8 cellular contexts compared by ENCODE assay signal in genomic region chr1:151693057-151693651, GRCh38. TPM values are rescaled to one million over a fixed set of nuclear protein-coding genes. Genes with fewer than 3 reads are reported as not detected.
DNase-seq lines count a peak whose midpoint lies in the region; ATAC-seq and TF ChIP-seq lines count a peak whose summit lies in the region.

No MANE protein-coding gene starts in this region.

- H3K9me3 ChIP-seq in OCI-LY3 (ENCODE audit: insufficient read depth, low read length) (no peaks in the 10 kb centered on the region), psoas muscle (no peaks in the 10 kb centered on the region)

- no peak overlapping the region for H3K4me3 Mint-ChIP-seq in GM23338
- H3K4me3 Mint-ChIP-seq in activated CD4-positive, alpha-beta memory T cell treated with anti-CD3 and anti-CD28 coated beads for 36 hours: no peak overlapping the region

- peaks cover 2% of the 10 kb centered on the region for H3K27me3 Mint-ChIP-seq in GM23338 (ENCODE audit: insufficient read depth, low read depth, poor library complexity)
- no peaks in the 10 kb centered on the region for H3K27me3 Mint-ChIP-seq in activated CD4-positive, alpha-beta memory T cell treated with anti-CD3 and anti-CD28 coated beads for 36 hours

- peak; percentile 79 for TF ChIP-seq CTCF in AG09309 (IDR thresholded peaks at IDR 0.05; ENCODE audit: control insufficient read depth, insufficient read depth, low read depth, low read length, missing control alignments)
- TF ChIP-seq CTCF in GM23338 (conservative IDR thresholded peaks at IDR 0.05; ENCODE audit: low read depth in 2 of 2): peak; percentile 77 to 81
- TF ChIP-seq CTCF in OCI-LY3 (IDR thresholded peaks at IDR 0.05; ENCODE audit: low read depth, low read length): peak; percentile 72
- peak; percentile 94 for TF ChIP-seq CTCF in epithelial cell of proximal tubule (conservative IDR thresholded peaks at IDR 0.05; ENCODE audit: low read depth, low read length)
- peak; percentile 42 for TF ChIP-seq CTCF in psoas muscle (IDR thresholded peaks at IDR 0.05)

- H3K9me3 Mint-ChIP-seq in GM23338: no peaks in the 10 kb centered on the region
- no peaks in the 10 kb centered on the region for H3K9me3 Mint-ChIP-seq in activated CD4-positive, alpha-beta memory T cell treated with anti-CD3 and anti-CD28 coated beads for 36 hours

- no peaks in the 10 kb centered on the region for H3F3A ChIP-seq in GM23338 (replicated peaks; ENCODE audit: low read depth)

- H3K27ac ChIP-seq in GM23338 (ENCODE audit: low read depth) (no peak overlapping the region), OCI-LY3 (ENCODE audit: low read length) (no peak overlapping the region), psoas muscle (no peak overlapping the region)

- H3K9me2 ChIP-seq in GM23338 (ENCODE audit: insufficient read depth): no peaks in the 10 kb centered on the region

- no peak overlapping the region for H3K9ac ChIP-seq in OCI-LY3 (ENCODE audit: low read length)

- 79 to 90% (median 81%) methylated on average over 4 of the region's 4 CpGs for WGBS in psoas muscle, 3 donors

- intact Hi-C loops in psoas muscle (cut with DNase I): loop anchor here in 1 of 2 donors (5.0 kb wide), 2 partner anchors 39 to 144 kb away; partner anchors contain the start of gene C2CD4D
- intact Hi-C loops in activated CD4-positive, alpha-beta memory T cell treated with anti-CD3 and anti-CD28 coated beads for 36 hours (cut with micrococcal nuclease): no loop called here

- H3K27me3 ChIP-seq in GM23338 (ENCODE audit: insufficient read depth) (no peaks in the 10 kb centered on the region), OCI-LY3 (ENCODE audit: low read depth, low read length) (no peaks in the 10 kb centered on the region), psoas muscle (ENCODE audit: insufficient read depth in 3 of 3, low read length in 2 of 3) (no peaks in the 10 kb centered on the region)

- H3K36me3 ChIP-seq in GM23338 (ENCODE audit: insufficient read depth) (0 out of 2 replicates have a peak, but pooled peaks cover 7% of the 10 kb centered on the region), OCI-LY3 (replicated peaks; ENCODE audit: low read depth, low read length) (peaks cover 11% of the 10 kb centered on the region), psoas muscle (ENCODE audit: insufficient read depth in 1 of 2, low read depth in 1 of 2) (peaks cover 7 to 65% of the 10 kb centered on the region in 2 donors)

- H2AFZ ChIP-seq in GM23338: no peak overlapping the region
- no peak overlapping the region for H2AFZ ChIP-seq in OCI-LY3 (ENCODE audit: low read depth, low read length)

- no peak overlapping the region for H3K4me3 ChIP-seq in AG09309 (ENCODE audit: control insufficient read depth, low read depth, low read length)
- H3K4me3 ChIP-seq in GM23338: no peak overlapping the region
- no peak overlapping the region for H3K4me3 ChIP-seq in OCI-LY3 (ENCODE audit: low read length)
- no peak overlapping the region for H3K4me3 ChIP-seq in epithelial cell of proximal tubule (ENCODE audit: low read depth, low read length)
- H3K4me3 ChIP-seq in psoas muscle: no peak overlapping the region

- DNase-seq in AG09309 (ENCODE audit: low read depth): no peak
- peak; percentile 70 for DNase-seq in GM23338 (ENCODE audit: low spot score)
- DNase-seq in epithelial cell of proximal tubule (ENCODE audit: low read depth): no peak
- DNase-seq in psoas muscle: no peak
- DNase-seq in HPDE6-E6E7 (ENCODE audit: extremely low spot score): no peak
- no peak for DNase-seq in activated CD4-positive, alpha-beta memory T cell treated with anti-CD3 and anti-CD28 coated beads for 36 hours

- H3K4me1 Mint-ChIP-seq in GM23338: no peaks in the 10 kb centered on the region; the same call in 2 of the 3 replicates
- H3K4me1 Mint-ChIP-seq in activated CD4-positive, alpha-beta memory T cell treated with anti-CD3 and anti-CD28 coated beads for 36 hours (ENCODE audit: low read depth): no peaks in the 10 kb centered on the region

- H3K27ac Mint-ChIP-seq in GM23338: no peak overlapping the region
- no peak overlapping the region for H3K27ac Mint-ChIP-seq in activated CD4-positive, alpha-beta memory T cell treated with anti-CD3 and anti-CD28 coated beads for 36 hours

- CTCF ChIA-PET in activated CD4-positive, alpha-beta memory T cell treated with anti-CD3 and anti-CD28 coated beads for 36 hours (lab: Charles Lee): interaction anchor here (1.0 to 1.3 kb wide), 4 partner anchors 10 to 188 kb away, joined by 3 to 5 read pairs (median 4); no protein-coding TSS in a partner anchor

- H3K36me3 Mint-ChIP-seq in GM23338 (ENCODE audit: low read depth): peaks cover 28% of the 10 kb centered on the region
- H3K36me3 Mint-ChIP-seq in activated CD4-positive, alpha-beta memory T cell treated with anti-CD3 and anti-CD28 coated beads for 36 hours: peaks cover 21% of the 10 kb centered on the region

- POLR2A ChIA-PET in activated CD4-positive, alpha-beta memory T cell treated with anti-CD3 and anti-CD28 coated beads for 36 hours (lab: Charles Lee): no interaction called here

- H4K20me1 ChIP-seq in GM23338 (replicated peaks; ENCODE audit: insufficient read depth) (no peaks in the 10 kb centered on the region; the same call in 1 of the 2 replicates), OCI-LY3 (ENCODE audit: insufficient read depth, low read length) (no peaks in the 10 kb centered on the region)

- ATAC-seq in GM23338: peak; percentile 77
- ATAC-seq in psoas muscle: no peak
- ATAC-seq in HG03175 (IDR thresholded peaks at IDR 0.05; ENCODE audit: unreplicated experiment): no peak

- H3K4me1 ChIP-seq in GM23338 (ENCODE audit: insufficient read depth) (no peaks in the 10 kb centered on the region), OCI-LY3 (ENCODE audit: low read length) (no peaks in the 10 kb centered on the region), psoas muscle (no peaks in the 10 kb centered on the region)

- H3K79me2 ChIP-seq in GM23338 (replicated peaks; ENCODE audit: insufficient read depth) (no peaks in the 10 kb centered on the region), OCI-LY3 (ENCODE audit: low read length) (no peaks in the 10 kb centered on the region)

- no peak overlapping the region for H3K4me2 ChIP-seq in GM23338
- no peak overlapping the region for H3K4me2 ChIP-seq in OCI-LY3 (ENCODE audit: low read length)

TF ChIP-seq in GM23338, 12 proteins besides CTCF, POLR2A, EP300 and RAD21 (continues in another document):
- TF ChIP-seq JUNB (IDR thresholded peaks at IDR 0.05; ENCODE audit: unreplicated experiment) (no peak), CREB1 (CRISPR knock-in tag; IDR thresholded peaks at IDR 0.05; ENCODE audit: low read depth) (no peak), ZNF331 (CRISPR knock-in tag; IDR thresholded peaks at IDR 0.05; ENCODE audit: low read depth) (no peak), STAT1 (IDR thresholded peaks at IDR 0.05; ENCODE audit: unreplicated experiment) (no peak)

RNA-seq across cellular contexts. Expression of gene CELF3, which starts 23.4 kb away (rescaled TPM):
- 0.31 and 0.39 TPM in 2 replicates for total RNA-seq in GM23338 (2014; rRNA removed; shearing (Covaris generic))
- 0.16 and 0.58 TPM in 2 replicates for polyA plus RNA-seq in GM23338 (2016; fragmentation: Nextera tagmentation; extraction: Ambion mirVana)
- total RNA-seq in epithelial cell of proximal tubule: not detected in 2 replicates
- total RNA-seq in psoas muscle: not detected
- under 1 TPM in 1 of 3 donors, not detected in 2; 0.04 TPM for polyA plus RNA-seq in psoas muscle
- not detected for total RNA-seq in activated CD4-positive, alpha-beta memory T cell treated with anti-CD3 and anti-CD28 coated beads for 36 hours

RNA-seq across cellular contexts. Expression of gene RIIAD1, which starts 28.2 kb away (rescaled TPM):
- total RNA-seq in GM23338 (2014; rRNA removed; shearing (Covaris generic)): not detected in 2 replicates
- polyA plus RNA-seq in GM23338 (2016; fragmentation: Nextera tagmentation; extraction: Ambion mirVana) (not detected in 2 replicates), psoas muscle (1 to 10 TPM in 2 of 3 donors, under 1 TPM in 1; 0.34 to 2.6 (median 2.4) TPM)
- total RNA-seq in epithelial cell of proximal tubule (not detected in 2 replicates), psoas muscle (1 to 10 TPM in 2 of 4 donors, not detected in 2; 3.8 to 5.2 TPM)
- not detected for total RNA-seq in activated CD4-positive, alpha-beta memory T cell treated with anti-CD3 and anti-CD28 coated beads for 36 hours

Comparison
In these comparisons a context has a peak if more than half of its experiments do, and no peak if none do; other contexts are left out.
1. CTCF ChIP-seq: peak in every context shown above with its lines; median percentile 94 in epithelial cell of proximal tubule; 79 in AG09309; 79 in GM23338; 72 in OCI-LY3; 42 in psoas muscle.